In the genomic region with DNA sequence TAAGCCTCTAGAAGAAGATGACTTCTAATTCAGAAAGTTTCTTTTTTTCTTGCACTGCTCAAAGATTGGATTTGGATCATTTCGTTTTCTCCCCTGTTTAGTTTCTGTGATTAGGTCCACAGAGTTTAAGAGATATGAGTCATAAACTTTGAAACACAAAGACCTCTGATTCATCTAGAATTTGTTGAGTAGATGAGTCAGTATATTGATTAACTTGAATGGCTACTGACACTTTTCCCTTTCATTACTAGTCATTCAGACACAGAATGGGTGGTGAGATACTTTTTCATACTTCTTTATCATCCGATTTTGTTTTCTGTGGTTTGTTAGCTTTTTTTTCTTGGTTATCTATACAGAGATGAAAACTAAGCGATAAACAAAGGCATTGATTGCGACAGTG, we compare ENCODE assay signal across 14 cellular contexts. TPM values are rescaled to one million over a fixed set of nuclear protein-coding genes. Genes with fewer than 3 reads are reported as not detected.
DNase-seq lines count a peak whose midpoint lies in the region; ATAC-seq, FAIRE-seq and TF ChIP-seq lines count a peak whose summit lies in the region.
"Had no signal": no experiment of that assay in that cellular context is flagged by ENCODE, and none has a peak within 500 bp of the region (broad histone marks: within the 10 kb centered on the region; RNA-seq: fewer than 3 reads in every experiment).

No MANE protein-coding gene starts in this region.

- no peak overlapping the region for H3K4me2 ChIP-seq in A549

- CTCF ChIA-PET in A549 (lab: Yijun Ruan, JAX) (no interaction called here), GM10248 (lab: Yijun Ruan, JAX) (no interaction called here)

- no peak for TF ChIP-seq CTCF in A549 (IDR thresholded peaks at IDR 0.05)
- no peak for TF ChIP-seq CTCF in GM10248 (IDR thresholded peaks at IDR 0.05; ENCODE audit: control extremely low read depth, extremely low read depth, low read depth, missing control alignments)

- DNase-seq in A549 (ENCODE audit: low read depth in 1 of 2, low spot score in 1 of 2) (no peak), NCI-H2029 (lab: John Stamatoyannopoulos, UW) (no peak), GM10248 (ENCODE audit: extremely low spot score) (no peak), G401 (ENCODE audit: low spot score) (no peak)
- DNase-seq: activated CD4-positive, CD25-positive, alpha-beta regulatory T cell treated with anti-CD3 and anti-CD28 coated beads, Interleukin-2, amount 50 U/mL, for 72 hours; amygdala; erythroblast; GF-D8; NCI-H1417 had no signal

- H3K9me3 ChIP-seq in A549 = no peaks in the 10 kb centered on the region

- no peak overlapping the region for H3K27ac ChIP-seq in A549

- in situ Hi-C loops in G401 (cut with HindIII; ENCODE audit: low sequenced_read_pairs) = no loop called here

- ATAC-seq in A549 (no peak), GM19043 (IDR thresholded peaks at IDR 0.05; ENCODE audit: low read depth, unreplicated experiment) (peak; percentile 86), HG02798 (IDR thresholded peaks at IDR 0.05; ENCODE audit: poor library complexity, unreplicated experiment) (peak; percentile 78), HG03571 (IDR thresholded peaks at IDR 0.05; ENCODE audit: unreplicated experiment) (peak; percentile 97), GM19328 (IDR thresholded peaks at IDR 0.05; ENCODE audit: unreplicated experiment) (no peak)

- FAIRE-seq in A549 (lab: Jason Lieb, UNC) = no peak
- FAIRE-seq: keratinocyte had no signal

- H3K4me1 ChIP-seq in A549 = no peaks in the 10 kb centered on the region

- TF ChIP-seq POLR2A in A549 (IDR thresholded peaks at IDR 0.05; ENCODE audit: low read length) = no peak

- no peak for TF ChIP-seq RAD21 in A549 (conservative IDR thresholded peaks at IDR 0.05 in 1 of 2, IDR thresholded peaks at IDR 0.05 in 1 of 2)

- 21% methylated on average over 4 of the region's 4 CpGs for WGBS in A549 (ENCODE audit: missing lambda C conversion rate)

- no peak for TF ChIP-seq EP300 in A549 (IDR thresholded peaks at IDR 0.05)

- no peak overlapping the region for H3K4me3 ChIP-seq in A549

- POLR2A ChIA-PET in A549 (lab: Yijun Ruan, JAX) = no interaction called here
- POLR2A ChIA-PET in GM10248 (lab: Yijun Ruan, JAX) = no interaction called here

TF ChIP-seq in A549, 52 proteins besides CTCF, POLR2A, EP300 and RAD21:
- TF ChIP-seq FOSL2 (IDR thresholded peaks at IDR 0.05) = no peak
- TF ChIP-seq FOSL2 (CRISPR knock-in tag; IDR thresholded peaks at IDR 0.05) = peak; percentile 13; the same call in 1 of the 2 replicates
- no peak for TF ChIP-seq POLR2AphosphoS2 (conservative IDR thresholded peaks at IDR 0.05; ENCODE audit: low read length)

RNA-seq across cellular contexts. Expression of a gene that starts 34.1 kb away (rescaled TPM):
- polyA plus RNA-seq in A549 (2011; rRNA removed) = 0.04 TPM in 2 replicates
- 0.01 TPM in 2 replicates for polyA plus RNA-seq in A549 (2012; cell fraction: cytosol; rRNA removed)
- polyA plus RNA-seq in A549 (2012; cell fraction: nucleus; rRNA removed) = not detected in 2 replicates
- polyA plus RNA-seq in A549 (2017; fragmentation: RNase III; extraction: RNeasy Plus Mini Kit Qiagen cat#74134 plus additional on column Dnase treatment) = not detected in 3 replicates
- 0.17 TPM in 1 of 2 replicates, not detected in the other for polyA minus RNA-seq in A549 (2011; rRNA and poly(A)+ RNA removed)
- 0.58 TPM in 1 of 2 replicates, not detected in the other for total RNA-seq in G401 (2014; rRNA removed; shearing (Covaris generic))

Comparison
In these comparisons a context has a peak if more than half of its experiments do, and no peak if none do; other contexts are left out.
1. ATAC-seq: peak in GM19043 (single experiment), HG02798 (single experiment) and HG03571 (single experiment); none in A549 (0 of 2) and GM19328 (single experiment).